Comparison of ENCODE assay signal across 18 cellular contexts in genomic region chr2:208046686-208047085, GRCh38. TPM values are rescaled to one million over a fixed set of nuclear protein-coding genes. Genes with fewer than 3 reads are reported as not detected.
DNase-seq lines count a peak whose midpoint lies in the region; ATAC-seq and TF ChIP-seq lines count a peak whose summit lies in the region.
"Had no signal": no experiment of that assay in that cellular context is flagged by ENCODE, and none has a peak within 500 bp of the region (broad histone marks: within the 10 kb centered on the region; RNA-seq: fewer than 3 reads in every experiment).

No MANE protein-coding gene starts in this region.

- H3K36me3 Mint-ChIP-seq in activated T-helper 17 cell treated with anti-CD3 and anti-CD28 coated beads, Interleukin-2, amount 50 U/mL, for 72 hours (ENCODE audit: low read depth) = no peaks in the 10 kb centered on the region
- H3K36me3 Mint-ChIP-seq: IgD-negative memory B cell had no signal

- no peaks in the 10 kb centered on the region for H3K27me3 ChIP-seq in adipocyte (replicated peaks; ENCODE audit: control insufficient read depth, insufficient read depth, low read length)
- no peaks in the 10 kb centered on the region for H3K27me3 ChIP-seq in right lobe of liver
- H3K27me3 ChIP-seq: BE2C had no signal

- H3K36me3 ChIP-seq in adipocyte (ENCODE audit: control insufficient read depth, insufficient read depth, low read length, severe bottlenecking) (no peaks in the 10 kb centered on the region), right lobe of liver (no peaks in the 10 kb centered on the region)
- H3K36me3 ChIP-seq: BE2C had no signal

- no peak overlapping the region for H3K4me3 ChIP-seq in adipocyte (ENCODE audit: low read length)
- no peak overlapping the region for H3K4me3 ChIP-seq in choroid plexus epithelial cell (ENCODE audit: low read depth, low read length)
- no peak overlapping the region for H3K4me3 ChIP-seq in right lobe of liver

- no peak for ATAC-seq in activated T-helper 17 cell treated with anti-CD3 and anti-CD28 coated beads, Interleukin-2, amount 50 U/mL, for 72 hours (replicated peaks)
- ATAC-seq in HG02588 (IDR thresholded peaks at IDR 0.05; ENCODE audit: unreplicated experiment) (no peak), right lobe of liver (no peak)
- ATAC-seq: Panc1 had no signal

- no peak for TF ChIP-seq POLR2A in right lobe of liver (IDR thresholded peaks at IDR 0.05)

- no peak overlapping the region for H3K27ac Mint-ChIP-seq in activated T-helper 17 cell treated with anti-CD3 and anti-CD28 coated beads, Interleukin-2, amount 50 U/mL, for 72 hours
- H3K27ac Mint-ChIP-seq: IgD-negative memory B cell had no signal

- peak; percentile 55 for DNase-seq in EL
- peak; percentile 25 for DNase-seq in adipocyte (ENCODE audit: low read depth)
- DNase-seq in choroid plexus epithelial cell (ENCODE audit: low read depth) = peak; percentile 35
- peak; percentile 46 for DNase-seq in kidney tubule cell (ENCODE audit: low spot score)
- DNase-seq in activated naive CD4-positive, alpha-beta T cell (lab: John Stamatoyannopoulos, UW) = no peak
- no peak for DNase-seq in right lobe of liver
- DNase-seq: BE2C, DMS53, H7, NCI-H1694, NCI-H2081, NCI-H2171, NCI-H524 treated with DMSO at 0.1 percent for 48 hours, SIG-M5 had no signal

- H3K4me1 Mint-ChIP-seq in activated T-helper 17 cell treated with anti-CD3 and anti-CD28 coated beads, Interleukin-2, amount 50 U/mL, for 72 hours = no peaks in the 10 kb centered on the region
- H3K4me1 Mint-ChIP-seq: IgD-negative memory B cell had no signal

- no peak overlapping the region for H3K27ac ChIP-seq in right lobe of liver

- WGBS in right lobe of liver (ENCODE audit: insufficient coverage, low coverage, low lambda C conversion rate, missing lambda C conversion rate) = 88% methylated on average over 4 of the region's 4 CpGs

- H3K9ac ChIP-seq in adipocyte (ENCODE audit: low read length) = no peak overlapping the region

- peaks cover 24% of the 10 kb centered on the region for H3K27me3 Mint-ChIP-seq in activated T-helper 17 cell treated with anti-CD3 and anti-CD28 coated beads, Interleukin-2, amount 50 U/mL, for 72 hours

- no peak overlapping the region for H3K4me3 Mint-ChIP-seq in activated T-helper 17 cell treated with anti-CD3 and anti-CD28 coated beads, Interleukin-2, amount 50 U/mL, for 72 hours
- H3K4me3 Mint-ChIP-seq: IgD-negative memory B cell had no signal

- peaks cover 8% of the 10 kb centered on the region for H3K4me1 ChIP-seq in adipocyte (ENCODE audit: control insufficient read depth, insufficient read depth, low read length)
- H3K4me1 ChIP-seq in right lobe of liver = no peaks in the 10 kb centered on the region

- intact Hi-C loops in right lobe of liver (cut with DNase I) = no loop called here

- no peaks in the 10 kb centered on the region for H3K9me3 Mint-ChIP-seq in activated T-helper 17 cell treated with anti-CD3 and anti-CD28 coated beads, Interleukin-2, amount 50 U/mL, for 72 hours
- H3K9me3 Mint-ChIP-seq: IgD-negative memory B cell had no signal

- TF ChIP-seq CTCF in choroid plexus epithelial cell (conservative IDR thresholded peaks at IDR 0.05; ENCODE audit: low read depth, low read length) (no peak), right lobe of liver (IDR thresholded peaks at IDR 0.05) (no peak)

- H3K9me3 ChIP-seq in adipocyte (ENCODE audit: control insufficient read depth, low read length) (no peaks in the 10 kb centered on the region), right lobe of liver (no peaks in the 10 kb centered on the region)
- H3K9me3 ChIP-seq: BE2C had no signal

RNA-seq across cellular contexts. Expression of gene PLEKHM3, which starts 21.4 kb away (rescaled TPM):
- total RNA-seq in activated T-helper 17 cell treated with anti-CD3 and anti-CD28 coated beads, Interleukin-2, amount 50 U/mL, for 72 hours = 1 to 10 TPM; 3.2 to 5.3 TPM
- 10 to 100 TPM in 2 of 6 experiments, 1 to 10 TPM in 4; 4.4 to 13.4 (median 8.9) TPM for total RNA-seq in right lobe of liver

Comparison
In these comparisons a context has a peak if more than half of its experiments do, and no peak if none do; other contexts are left out.
1. DNase-seq: peak in EL (single experiment), adipocyte (single experiment), choroid plexus epithelial cell (single experiment) and kidney tubule cell (single experiment); none in activated naive CD4-positive, alpha-beta T cell (0 of 4) and right lobe of liver (0 of 3).